In genomic region chr4:6245246-6246169, GRCh38 we compare ENCODE assay signal across 13 cellular contexts. TPM values are rescaled to one million over a fixed set of nuclear protein-coding genes. Genes with fewer than 3 reads are reported as not detected.
A peak's percentile ranks its signal among the peaks of the same experiment; 100 is the strongest.
DNase-seq lines count a peak whose midpoint lies in the region; ATAC-seq lines count a peak whose summit lies in the region.
"Had no signal": no experiment of that assay in that cellular context is flagged by ENCODE, and none has a peak within 500 bp of the region (broad histone marks: within the 10 kb centered on the region; RNA-seq: fewer than 3 reads in every experiment).

No MANE protein-coding gene starts in this region.

- H3K4me1 Mint-ChIP-seq in stimulated activated naive CD8-positive, alpha-beta T cell treated with anti-CD3 and anti-CD28 coated beads, Interleukin-15, amount 100 ng/mL, for 72 hours = peaks cover 9% of the 10 kb centered on the region
- H3K4me1 Mint-ChIP-seq: activated naive CD8-positive, alpha-beta T cell treated with anti-CD3 and anti-CD28 coated beads, Interleukin-2, amount 10 ng/mL, durations not matched to agents 7 days and 5 days had no signal

- no peak for DNase-seq in stimulated activated naive CD8-positive, alpha-beta T cell treated with anti-CD3 and anti-CD28 coated beads, Interleukin-15, amount 100 ng/mL, for 72 hours
- DNase-seq in stimulated activated naive CD8-positive, alpha-beta T cell treated with anti-CD3 and anti-CD28 coated beads, Interleukin-15, Interleukin-2, amounts not matched to agents 100 U/mL and 50 U/mL, for 24 hours = no peak
- peak in 38 of 51 donors; percentile 13 to 83 (median 53) for DNase-seq in hypothalamus (lab: John Stamatoyannopoulos, UW)
- peak; percentile 72 for DNase-seq in posterior vena cava (ENCODE audit: low spot score)
- no peak for DNase-seq in GDM1 (lab: John Stamatoyannopoulos, UW)
- DNase-seq: activated CD4-positive, alpha-beta T cell treated with anti-CD3 and anti-CD28 coated beads, Interleukin-2, amount 50 U/mL, for 4 hours; activated naive CD8-positive, alpha-beta T cell treated with anti-CD3 and anti-CD28 coated beads, Interleukin-2, amount 10 ng/mL, durations not matched to agents 7 days and 5 days; KBM-7; NCI-H526 treated with DMSO at 0.1 percent for 48 hours had no signal

- H3K4me3 Mint-ChIP-seq in stimulated activated naive CD8-positive, alpha-beta T cell treated with anti-CD3 and anti-CD28 coated beads, Interleukin-15, amount 100 ng/mL, for 72 hours = no peak overlapping the region
- H3K4me3 Mint-ChIP-seq: activated naive CD8-positive, alpha-beta T cell treated with anti-CD3 and anti-CD28 coated beads, Interleukin-2, amount 10 ng/mL, durations not matched to agents 7 days and 5 days had no signal

- intact Hi-C loops in posterior vena cava (cut with DNase I) = loop anchor here in 1 of 2 donors (5.0 kb wide), 1 partner anchor 87 kb away; no protein-coding TSS in a partner anchor

- H3K9me3 Mint-ChIP-seq in stimulated activated naive CD8-positive, alpha-beta T cell treated with anti-CD3 and anti-CD28 coated beads, Interleukin-15, amount 100 ng/mL, for 72 hours = peaks cover 7 to 18% of the 10 kb centered on the region in 2 donors

- no peak overlapping the region for H3K27ac Mint-ChIP-seq in stimulated activated naive CD8-positive, alpha-beta T cell treated with anti-CD3 and anti-CD28 coated beads, Interleukin-15, amount 100 ng/mL, for 72 hours
- H3K27ac Mint-ChIP-seq: activated naive CD8-positive, alpha-beta T cell treated with anti-CD3 and anti-CD28 coated beads, Interleukin-2, amount 10 ng/mL, durations not matched to agents 7 days and 5 days; naive thymus-derived CD8-positive, alpha-beta T cell had no signal

- peak; percentile 28 for ATAC-seq in stimulated activated naive CD8-positive, alpha-beta T cell treated with anti-CD3 and anti-CD28 coated beads, Interleukin-15, amount 100 ng/mL, for 72 hours
- ATAC-seq in stimulated activated naive CD8-positive, alpha-beta T cell treated with anti-CD3 and anti-CD28 coated beads, Interleukin-15, Interleukin-2, amounts not matched to agents 100 U/mL and 50 U/mL, for 24 hours = no peak
- ATAC-seq in HG02981 (IDR thresholded peaks at IDR 0.05; ENCODE audit: unreplicated experiment) = no peak
- no peak for ATAC-seq in GM18498 (IDR thresholded peaks at IDR 0.05; ENCODE audit: unreplicated experiment)
- ATAC-seq in HG03571 (IDR thresholded peaks at IDR 0.05; ENCODE audit: unreplicated experiment) = no peak
- ATAC-seq: naive thymus-derived CD8-positive, alpha-beta T cell had no signal

- H3K27me3 Mint-ChIP-seq in stimulated activated naive CD8-positive, alpha-beta T cell treated with anti-CD3 and anti-CD28 coated beads, Interleukin-15, amount 100 ng/mL, for 72 hours = peaks cover 72% of the 10 kb centered on the region

RNA-seq across cellular contexts. Expression of gene WFS1, which starts 24.1 kb away (rescaled TPM):
- total RNA-seq in posterior vena cava = 10 to 100 TPM; 48.9 to 52.6 TPM

RNA-seq across cellular contexts. Expression of gene JAKMIP1, which starts 45.2 kb away (rescaled TPM):
- total RNA-seq in posterior vena cava = under 1 TPM; 0.14 TPM

Comparison
In these comparisons a context has a peak if more than half of its experiments do, and no peak if none do; other contexts are left out.
1. DNase-seq: peak in hypothalamus (38 of 51) and posterior vena cava (single experiment); none in stimulated activated naive CD8-positive, alpha-beta T cell treated with anti-CD3 and anti-CD28 coated beads, Interleukin-15, amount 100 ng/mL, for 72 hours (0 of 2), stimulated activated naive CD8-positive, alpha-beta T cell treated with anti-CD3 and anti-CD28 coated beads, Interleukin-15, Interleukin-2, amounts not matched to agents 100 U/mL and 50 U/mL, for 24 hours (single experiment) and GDM1 (single experiment).